In genomic region chr11:117643606-117644300, GRCh38 we compare ENCODE assay signal across 1 cellular context.
TF ChIP-seq lines count a peak whose summit lies in the region.

No MANE protein-coding gene starts in this region.

TF ChIP-seq in WTC11, 78 proteins besides CTCF, POLR2A, EP300 and RAD21 (continued from another document):
- TF ChIP-seq, protein P1, sequence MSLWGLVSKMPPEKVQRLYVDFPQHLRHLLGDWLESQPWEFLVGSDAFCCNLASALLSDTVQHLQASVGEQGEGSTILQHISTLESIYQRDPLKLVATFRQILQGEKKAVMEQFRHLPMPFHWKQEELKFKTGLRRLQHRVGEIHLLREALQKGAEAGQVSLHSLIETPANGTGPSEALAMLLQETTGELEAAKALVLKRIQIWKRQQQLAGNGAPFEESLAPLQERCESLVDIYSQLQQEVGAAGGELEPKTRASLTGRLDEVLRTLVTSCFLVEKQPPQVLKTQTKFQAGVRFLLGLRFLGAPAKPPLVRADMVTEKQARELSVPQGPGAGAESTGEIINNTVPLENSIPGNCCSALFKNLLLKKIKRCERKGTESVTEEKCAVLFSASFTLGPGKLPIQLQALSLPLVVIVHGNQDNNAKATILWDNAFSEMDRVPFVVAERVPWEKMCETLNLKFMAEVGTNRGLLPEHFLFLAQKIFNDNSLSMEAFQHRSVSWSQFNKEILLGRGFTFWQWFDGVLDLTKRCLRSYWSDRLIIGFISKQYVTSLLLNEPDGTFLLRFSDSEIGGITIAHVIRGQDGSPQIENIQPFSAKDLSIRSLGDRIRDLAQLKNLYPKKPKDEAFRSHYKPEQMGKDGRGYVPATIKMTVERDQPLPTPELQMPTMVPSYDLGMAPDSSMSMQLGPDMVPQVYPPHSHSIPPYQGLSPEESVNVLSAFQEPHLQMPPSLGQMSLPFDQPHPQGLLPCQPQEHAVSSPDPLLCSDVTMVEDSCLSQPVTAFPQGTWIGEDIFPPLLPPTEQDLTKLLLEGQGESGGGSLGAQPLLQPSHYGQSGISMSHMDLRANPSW (CRISPR knock-in tag; conservative IDR thresholded peaks at IDR 0.05; ENCODE audit: low read depth) = no peak
- TF ChIP-seq, protein P2, sequence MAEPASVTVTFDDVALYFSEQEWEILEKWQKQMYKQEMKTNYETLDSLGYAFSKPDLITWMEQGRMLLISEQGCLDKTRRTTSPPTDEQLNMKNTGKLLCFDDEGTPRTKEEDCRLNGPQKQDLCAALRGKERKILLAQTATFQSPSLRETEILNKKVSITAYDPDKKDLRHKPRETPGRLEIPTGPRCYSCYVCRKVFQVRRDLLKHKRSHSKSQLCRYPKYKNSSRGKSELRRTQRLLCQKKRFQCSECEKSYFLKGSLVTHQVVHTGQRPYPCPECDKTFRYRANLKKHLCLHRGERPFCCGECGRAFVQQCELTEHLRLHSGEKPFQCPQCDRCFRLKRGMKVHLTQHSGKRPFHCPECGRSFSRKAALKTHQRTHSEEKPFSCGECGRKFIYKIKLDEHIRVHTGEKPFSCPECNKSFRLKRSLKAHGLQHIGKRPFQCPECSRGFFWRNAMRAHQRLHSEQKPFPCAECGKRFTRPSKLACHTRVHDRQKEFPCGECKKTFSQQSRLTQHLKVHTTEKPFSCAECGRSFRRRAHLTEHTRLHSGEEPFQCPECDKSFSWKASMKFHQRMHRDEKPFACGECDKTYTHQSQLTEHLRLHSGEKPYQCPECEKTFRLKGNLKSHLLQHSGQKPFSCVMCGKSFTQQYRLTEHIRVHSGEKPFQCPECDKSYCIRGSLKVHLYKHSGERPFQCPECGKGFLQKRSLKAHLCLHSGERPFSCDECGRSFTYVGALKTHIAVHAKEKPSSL (CRISPR knock-in tag; conservative IDR thresholded peaks at IDR 0.05) = no peak
- TF ChIP-seq, protein P3, sequence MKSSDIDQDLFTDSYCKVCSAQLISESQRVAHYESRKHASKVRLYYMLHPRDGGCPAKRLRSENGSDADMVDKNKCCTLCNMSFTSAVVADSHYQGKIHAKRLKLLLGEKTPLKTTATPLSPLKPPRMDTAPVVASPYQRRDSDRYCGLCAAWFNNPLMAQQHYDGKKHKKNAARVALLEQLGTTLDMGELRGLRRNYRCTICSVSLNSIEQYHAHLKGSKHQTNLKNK (CRISPR knock-in tag; IDR thresholded peaks at IDR 0.05) = no peak
